23 cellular contexts compared by ENCODE assay signal in genomic region chr20:46036370-46036769, GRCh38. TPM values are rescaled to one million over a fixed set of nuclear protein-coding genes. Genes with fewer than 3 reads are reported as not detected.
"Had no signal": no experiment of that assay in that cellular context is flagged by ENCODE, and none has a peak within 500 bp of the region (broad histone marks: within the 10 kb centered on the region; RNA-seq: fewer than 3 reads in every experiment).

No MANE protein-coding gene starts in this region.

- H3K9me3 ChIP-seq: SJSA1 had no signal

- H3K4me3 ChIP-seq: K562, SJSA1, SK-N-MC had no signal

- H3K4me2 ChIP-seq: KMS-11 had no signal

- FAIRE-seq: HepG2, K562 had no signal

- H3K36me3 ChIP-seq: SJSA1 had no signal

- DNase-seq: Kasumi-1; MM.1S; NCI-H1092 treated with DMSO at 0.1 percent for 48 hours; NCI-H1436; NCI-H187; NCI-H2029; NCI-H2227 treated with DMSO at 0.1 percent for 48 hours; NCI-H524; NCI-H526 treated with DMSO at 0.1 percent for 48 hours; NCI-H748 treated with DMSO at 0.1 percent for 48 hours; NK-92 treated with Interleukin-12 subunit alpha and Interleukin-12 subunit beta, amount 100 ng/mL, for 24 hours; PC-3; Right ventricle myocardium superior; SIG-M5 had no signal

- ATAC-seq: HepG2, K562, Panc1, PC-3 had no signal

- H3K27ac ChIP-seq: KMS-11, SJSA1, SK-N-MC had no signal

- H3K4me1 ChIP-seq: SJSA1 had no signal

RNA-seq across cellular contexts. Expression of gene SLC12A5, which starts 7.4 kb away (rescaled TPM):
- total RNA-seq: NCI-H460, Right ventricle myocardium superior, SJSA1 had no signal

RNA-seq across cellular contexts. Expression of gene MMP9, which starts 27.7 kb away (rescaled TPM):
- total RNA-seq: HepG2, K562, NCI-H460, OCI-LY7, SJSA1 had no signal
- polyA plus RNA-seq: HepG2, IgD-negative memory B cell had no signal
